ENCODE assay signal across 12 cellular contexts in the genomic region with DNA sequence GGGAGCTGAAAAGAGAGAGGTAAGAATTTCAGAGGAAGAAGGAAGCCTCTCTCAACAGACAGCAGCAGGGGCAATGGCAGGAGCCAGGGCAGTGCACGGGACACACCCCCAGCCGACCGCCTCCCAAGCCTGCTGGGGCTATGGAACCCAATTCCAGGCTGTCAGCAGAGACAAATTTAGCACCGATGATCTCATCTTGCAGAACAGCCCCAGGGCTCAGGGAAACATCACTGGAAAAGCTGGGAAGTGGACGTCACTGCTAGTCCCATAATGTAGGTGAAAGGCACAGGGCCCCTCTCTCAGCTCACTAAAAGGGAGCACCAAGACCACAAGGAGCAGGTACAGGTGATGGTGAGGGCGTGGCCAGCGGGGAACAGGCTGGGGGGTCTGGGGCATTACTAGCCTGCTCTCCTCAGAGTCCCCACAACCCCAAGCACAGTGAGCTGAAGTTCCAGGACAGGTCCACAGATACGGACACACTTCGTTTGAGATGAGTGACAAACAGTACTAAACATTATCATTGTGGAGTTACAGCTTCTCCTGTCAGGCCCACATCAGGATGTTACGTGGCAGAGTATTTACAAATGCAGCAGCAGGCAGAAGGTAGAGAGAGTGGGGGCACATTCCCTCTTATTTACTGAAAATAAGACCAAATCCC.
DNase-seq lines count a peak whose midpoint lies in the region; ATAC-seq, FAIRE-seq and TF ChIP-seq lines count a peak whose summit lies in the region.
"Had no signal": no experiment of that assay in that cellular context is flagged by ENCODE, and none has a peak within 500 bp of the region (broad histone marks: within the 10 kb centered on the region; RNA-seq: fewer than 3 reads in every experiment).

No MANE protein-coding gene starts in this region.

- H3K9ac ChIP-seq in mammary epithelial cell (ENCODE audit: insufficient read depth, low read length) = no peak overlapping the region

- no peaks in the 10 kb centered on the region for H3K9me3 Mint-ChIP-seq in MCF 10A (ENCODE audit: unreplicated experiment)
- H3K9me3 Mint-ChIP-seq in activated naive CD8-positive, alpha-beta T cell treated with anti-CD3 and anti-CD28 coated beads for 36 hours = no peaks in the 10 kb centered on the region

- 43% methylated on average over 8 of the region's 10 CpGs for WGBS in mammary epithelial cell (ENCODE audit: low coverage, missing lambda C conversion rate)
- WGBS in aorta, 2 donors = 14 to 21% methylated on average over 10 of the region's 10 CpGs

- H3K27me3 Mint-ChIP-seq in MCF 10A (ENCODE audit: insufficient read depth, unreplicated experiment) = peaks cover 45% of the 10 kb centered on the region
- H3K27me3 Mint-ChIP-seq in activated naive CD8-positive, alpha-beta T cell treated with anti-CD3 and anti-CD28 coated beads for 36 hours = no peaks in the 10 kb centered on the region

- no peak overlapping the region for H3K27ac ChIP-seq in mammary epithelial cell (ENCODE audit: insufficient read depth, low read depth, low read length)
- H3K27ac ChIP-seq in aorta (ENCODE audit: low read depth in 1 of 2, low read length in 2 of 2) = peak overlapping the region; percentile 39 to 51
- H3K27ac ChIP-seq: epithelial cell of prostate, HL-60 had no signal

- no peaks in the 10 kb centered on the region for H3K79me2 ChIP-seq in mammary epithelial cell (ENCODE audit: insufficient read depth, low read length)

- H4K20me1 ChIP-seq in mammary epithelial cell (ENCODE audit: insufficient read depth, low read length) = no peaks in the 10 kb centered on the region

- DNase-seq in MCF 10A (ENCODE audit: unreplicated experiment) (peak; percentile 42), mammary epithelial cell (no peak), bronchial epithelial cell (ENCODE audit: low read depth) (peak; percentile 8), lung microvascular endothelial cell (ENCODE audit: low read depth in 2 of 2) (peak; percentile 65 to 93), aorta (peak; percentile 80), T-helper 2 cell (no peak)
- DNase-seq in activated naive CD8-positive, alpha-beta T cell treated with anti-CD3 and anti-CD28 coated beads for 36 hours = no peak
- DNase-seq: AML-193, NCI-H1930 had no signal

- intact Hi-C loops in MCF 10A (cut with micrococcal nuclease) (no loop called here), mammary epithelial cell (cut with micrococcal nuclease) (no loop called here), aorta (cut with DNase I) (loop anchor here in 1 of 2 donors (5.0 kb wide), 1 partner anchor 40 kb away; no protein-coding TSS in a partner anchor)

- H3K36me3 ChIP-seq in mammary epithelial cell (ENCODE audit: insufficient read depth, low read length) (no peaks in the 10 kb centered on the region), bronchial epithelial cell (ENCODE audit: control insufficient read depth, insufficient read depth, low read length) (no peaks in the 10 kb centered on the region), aorta (ENCODE audit: control insufficient read depth in 1 of 2, insufficient read depth in 2 of 2, low read length in 1 of 2) (no peaks in the 10 kb centered on the region)

- dilution Hi-C loops in mammary epithelial cell (cut with HindIII; ENCODE audit: low sequenced_read_pairs) = no loop called here

- POLR2A ChIA-PET in MCF 10A (lab: Yijun Ruan, JAX) = interaction anchor here (0.6 kb wide), 2 partner anchors 10 to 1183 kb away, joined by 3 read pairs; no protein-coding TSS in a partner anchor

- no peak overlapping the region for H3K27ac Mint-ChIP-seq in MCF 10A (ENCODE audit: low read depth, unreplicated experiment)
- no peak overlapping the region for H3K27ac Mint-ChIP-seq in activated naive CD8-positive, alpha-beta T cell treated with anti-CD3 and anti-CD28 coated beads for 36 hours

- in situ Hi-C loops in mammary epithelial cell (cut with MboI; ENCODE audit: low sequenced_read_pairs in 2 of 2) = no loop called here

- H3K4me1 ChIP-seq in mammary epithelial cell (ENCODE audit: insufficient read depth, low read length) = no peaks in the 10 kb centered on the region
- peaks cover 0 to 3% of the 10 kb centered on the region in 2 donors for H3K4me1 ChIP-seq in aorta (ENCODE audit: control insufficient read depth in 1 of 2, insufficient read depth in 2 of 2, low read length in 2 of 2)

- CTCF ChIA-PET in MCF 10A (lab: Yijun Ruan, JAX) = interaction anchor here (0.6 kb wide), 1 partner anchor 467 kb away, joined by 3 read pairs; no protein-coding TSS in a partner anchor
- CTCF ChIA-PET in mammary epithelial cell (lab: Charles Lee; ENCODE audit: low non-redundant PET) = no interaction called here

- peak; percentile 92 for ATAC-seq in aorta (ENCODE audit: low FRiP score)
- ATAC-seq in HG03520 (IDR thresholded peaks at IDR 0.05; ENCODE audit: unreplicated experiment) = no peak

- no peak overlapping the region for H3K4me3 Mint-ChIP-seq in MCF 10A (ENCODE audit: unreplicated experiment)
- H3K4me3 Mint-ChIP-seq in activated naive CD8-positive, alpha-beta T cell treated with anti-CD3 and anti-CD28 coated beads for 36 hours = no peak overlapping the region

- H3K4me3 ChIP-seq in mammary epithelial cell (replicated peaks in 1 of 3; ENCODE audit: insufficient read depth in 1 of 3, low read depth in 2 of 3, low read length in 3 of 3) = no peak overlapping the region
- H3K4me3 ChIP-seq in bronchial epithelial cell (ENCODE audit: low read depth, low read length) = no peak overlapping the region
- H3K4me3 ChIP-seq in aorta (ENCODE audit: low read length in 2 of 2) = no peak overlapping the region

- no peaks in the 10 kb centered on the region for H3K4me1 Mint-ChIP-seq in MCF 10A (ENCODE audit: insufficient read depth, unreplicated experiment)
- H3K4me1 Mint-ChIP-seq in activated naive CD8-positive, alpha-beta T cell treated with anti-CD3 and anti-CD28 coated beads for 36 hours = peaks cover 23% of the 10 kb centered on the region

- no peak for FAIRE-seq in bronchial epithelial cell (lab: Jason Lieb, UNC)

- no peak overlapping the region for H3K4me2 ChIP-seq in mammary epithelial cell (ENCODE audit: insufficient read depth, low read depth, low read length)

- no peaks in the 10 kb centered on the region for H3K36me3 Mint-ChIP-seq in MCF 10A (ENCODE audit: insufficient read depth, unreplicated experiment)
- H3K36me3 Mint-ChIP-seq in activated naive CD8-positive, alpha-beta T cell treated with anti-CD3 and anti-CD28 coated beads for 36 hours = no peaks in the 10 kb centered on the region

- H3K27me3 ChIP-seq in mammary epithelial cell (ENCODE audit: insufficient read depth, low read length) (peaks cover 2% of the 10 kb centered on the region), bronchial epithelial cell (ENCODE audit: control insufficient read depth, insufficient read depth, low read length) (no peaks in the 10 kb centered on the region), aorta (ENCODE audit: control insufficient read depth in 1 of 2, insufficient read depth in 2 of 2, low read length in 1 of 2) (no peaks in the 10 kb centered on the region)

- TF ChIP-seq CTCF in MCF 10A (IDR thresholded peaks at IDR 0.05; ENCODE audit: unreplicated experiment) = no peak
- TF ChIP-seq CTCF in mammary epithelial cell (conservative IDR thresholded peaks at IDR 0.05 in 1 of 2, IDR thresholded peaks at IDR 0.05 in 1 of 2; ENCODE audit: extremely low read depth in 1 of 2, insufficient read depth in 1 of 2, low read depth in 1 of 2, low read length in 2 of 2) = no peak
- no peak for TF ChIP-seq CTCF in bronchial epithelial cell (IDR thresholded peaks at IDR 0.05; ENCODE audit: insufficient read depth, low read length, severe bottlenecking)

- H3K9me3 ChIP-seq in mammary epithelial cell (replicated peaks; ENCODE audit: insufficient read depth, low read length) = no peaks in the 10 kb centered on the region
- H3K9me3 ChIP-seq in aorta (ENCODE audit: control insufficient read depth, low read length) = no peaks in the 10 kb centered on the region

- H2AFZ ChIP-seq in mammary epithelial cell (ENCODE audit: low read depth, low read length) = no peak overlapping the region

- BruUV-seq in MCF 10A (replicated peaks; lab: Mats Ljungman, UMichigan) = no TSS peak
- BruUV-seq in mammary epithelial cell (replicated peaks; lab: Mats Ljungman, UMichigan) = no TSS peak

Comparison
In these comparisons a context has a peak if more than half of its experiments do, and no peak if none do; other contexts are left out.
1. DNase-seq: peak in MCF 10A (single experiment), bronchial epithelial cell (single experiment), lung microvascular endothelial cell (2 of 2) and aorta (2 of 2); none in mammary epithelial cell (single experiment), T-helper 2 cell (0 of 5) and activated naive CD8-positive, alpha-beta T cell treated with anti-CD3 and anti-CD28 coated beads for 36 hours (single experiment).